10 cellular contexts compared by ENCODE assay signal in the genomic region with DNA sequence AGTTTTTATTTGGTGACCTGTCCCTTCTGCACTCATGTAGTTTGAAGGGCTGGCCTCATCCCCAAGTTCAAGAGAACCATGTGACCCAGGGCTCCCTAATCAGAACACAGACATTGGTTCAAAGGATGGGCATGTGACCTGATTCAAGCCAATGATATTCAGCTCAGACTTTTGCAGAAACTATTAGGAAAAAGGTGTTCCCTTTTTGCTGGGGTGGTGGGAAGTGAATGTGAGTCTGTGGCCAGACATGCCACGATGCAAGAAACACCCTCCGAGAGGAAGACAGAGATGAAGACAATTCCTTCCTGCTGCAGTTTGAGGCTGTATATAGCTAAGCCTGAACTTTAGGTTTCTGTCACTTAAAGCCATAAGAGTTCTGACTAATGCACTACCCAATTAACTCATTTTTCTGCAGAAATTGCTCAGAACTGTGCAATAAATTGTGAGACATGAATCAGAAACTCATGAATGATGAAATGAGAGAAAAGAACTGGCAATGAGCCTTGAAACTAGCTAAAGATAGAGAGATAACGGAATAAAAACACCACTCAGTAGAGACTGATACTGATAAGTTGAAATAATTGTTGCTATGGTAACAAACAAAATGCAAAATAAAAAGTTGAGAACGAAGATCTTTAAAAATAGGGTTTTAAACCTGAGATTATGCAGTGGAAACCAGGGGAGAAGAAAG. TPM values are rescaled to one million over a fixed set of nuclear protein-coding genes. Genes with fewer than 3 reads are reported as not detected.
DNase-seq lines count a peak whose midpoint lies in the region; ATAC-seq and TF ChIP-seq lines count a peak whose summit lies in the region.
"Had no signal": no experiment of that assay in that cellular context is flagged by ENCODE, and none has a peak within 500 bp of the region (broad histone marks: within the 10 kb centered on the region; RNA-seq: fewer than 3 reads in every experiment).

No MANE protein-coding gene starts in this region.

- no peaks in the 10 kb centered on the region for H4K20me1 ChIP-seq in Karpas-422 (ENCODE audit: insufficient read depth, low read depth, low read length)

- H4K8ac ChIP-seq in mesendoderm (ENCODE audit: low read depth, low read length): no peak overlapping the region

- peaks cover 7% of the 10 kb centered on the region for H3K27me3 Mint-ChIP-seq in CD4-positive, CD25-positive, alpha-beta regulatory T cell
- no peaks in the 10 kb centered on the region for H3K27me3 Mint-ChIP-seq in glutamatergic neuron (ENCODE audit: unreplicated experiment)

- no peak overlapping the region for H3K9ac ChIP-seq in Karpas-422 (ENCODE audit: low read length)
- no peak overlapping the region for H3K9ac ChIP-seq in mesendoderm (ENCODE audit: low read length)

- no peak overlapping the region for H2AFZ ChIP-seq in Karpas-422 (ENCODE audit: low read length)

- H3K4me3 ChIP-seq in CD4-positive, CD25-positive, alpha-beta regulatory T cell (ENCODE audit: low read depth, low read length): peak overlapping the region; percentile 45
- no peak overlapping the region for H3K4me3 ChIP-seq in Karpas-422 (ENCODE audit: low read length)
- no peak overlapping the region for H3K4me3 ChIP-seq in mesendoderm (ENCODE audit: low read length)
- H3K4me3 ChIP-seq: left ventricle myocardium inferior had no signal

- peak overlapping the region; percentile 12 to 69 (median 48) for H3K4me3 Mint-ChIP-seq in CD4-positive, CD25-positive, alpha-beta regulatory T cell
- no peak overlapping the region for H3K4me3 Mint-ChIP-seq in glutamatergic neuron (ENCODE audit: unreplicated experiment)

- no peaks in the 10 kb centered on the region for H3K36me3 ChIP-seq in CD4-positive, CD25-positive, alpha-beta regulatory T cell (ENCODE audit: control insufficient read depth, insufficient read depth, low read length)
- H3K36me3 ChIP-seq in Karpas-422 (ENCODE audit: insufficient read depth, low read length) (no peaks in the 10 kb centered on the region), mesendoderm (ENCODE audit: control insufficient read depth, insufficient read depth, low read length) (no peaks in the 10 kb centered on the region)
- H3K36me3 ChIP-seq: left ventricle myocardium inferior had no signal

- ATAC-seq in CD4-positive, CD25-positive, alpha-beta regulatory T cell (ENCODE audit: low read depth in 2 of 2): peak; percentile 52 to 72
- no peak for ATAC-seq in GM21723 (IDR thresholded peaks at IDR 0.05; ENCODE audit: unreplicated experiment)
- ATAC-seq in GM18909 (IDR thresholded peaks at IDR 0.05; ENCODE audit: poor library complexity, unreplicated experiment): no peak

- H3K9me3 ChIP-seq in CD4-positive, CD25-positive, alpha-beta regulatory T cell (ENCODE audit: control insufficient read depth in 2 of 2, low read length in 2 of 2): no peaks in the 10 kb centered on the region
- no peaks in the 10 kb centered on the region for H3K9me3 ChIP-seq in Karpas-422 (ENCODE audit: low read length)
- H3K9me3 ChIP-seq: left ventricle myocardium inferior had no signal

- H3K18ac ChIP-seq in mesendoderm (ENCODE audit: low read length): no peak overlapping the region

- no peak overlapping the region for H2BK120ac ChIP-seq in mesendoderm (ENCODE audit: low read depth, low read length)

- peak in 2 of 3 donors; percentile 20 to 39 for DNase-seq in CD4-positive, CD25-positive, alpha-beta regulatory T cell
- DNase-seq in Karpas-422 (peak; percentile 50), mesendoderm (peak; percentile 17), medulla oblongata (ENCODE audit: extremely low spot score) (no peak), glutamatergic neuron (no peak)
- DNase-seq in activated T-helper 9 cell treated with anti-CD3 and anti-CD28 coated beads, Interleukin-2, amount 50 U/mL, for 16 hours (ENCODE audit: low read depth): peak; percentile 4
- DNase-seq: left ventricle myocardium inferior, NCI-H1694 treated with DMSO at 0.1 percent for 48 hours had no signal

- peaks cover 9 to 20% (median 14%) of the 10 kb centered on the region in 4 donors for H3K4me1 Mint-ChIP-seq in CD4-positive, CD25-positive, alpha-beta regulatory T cell
- H3K4me1 Mint-ChIP-seq in glutamatergic neuron (ENCODE audit: low read depth, unreplicated experiment): no peaks in the 10 kb centered on the region

- H4K5ac ChIP-seq in mesendoderm (ENCODE audit: low read length): no peak overlapping the region

- no peak overlapping the region for H3K56ac ChIP-seq in mesendoderm (ENCODE audit: low read length)

- no peak overlapping the region for H3K23ac ChIP-seq in mesendoderm (ENCODE audit: low read length)

- H3K27me3 ChIP-seq in CD4-positive, CD25-positive, alpha-beta regulatory T cell (ENCODE audit: control insufficient read depth, insufficient read depth, low read length): no peaks in the 10 kb centered on the region
- H3K27me3 ChIP-seq in Karpas-422 (ENCODE audit: low read length) (no peaks in the 10 kb centered on the region), mesendoderm (ENCODE audit: insufficient read depth, low read length, poor library complexity) (no peaks in the 10 kb centered on the region)

- H3K4me1 ChIP-seq in CD4-positive, CD25-positive, alpha-beta regulatory T cell (ENCODE audit: control insufficient read depth, insufficient read depth, low read length, poor library complexity, severe bottlenecking): peaks cover 10% of the 10 kb centered on the region
- peaks cover 7% of the 10 kb centered on the region for H3K4me1 ChIP-seq in Karpas-422 (ENCODE audit: low read length)
- H3K4me1 ChIP-seq in mesendoderm (ENCODE audit: control insufficient read depth, low read depth, low read length): no peaks in the 10 kb centered on the region
- H3K4me1 ChIP-seq: left ventricle myocardium inferior had no signal

- H2AK5ac ChIP-seq in mesendoderm (ENCODE audit: low read length): no peak overlapping the region

- peak overlapping the region; percentile 14 to 87 (median 42) for H3K27ac Mint-ChIP-seq in CD4-positive, CD25-positive, alpha-beta regulatory T cell
- H3K27ac Mint-ChIP-seq in glutamatergic neuron (ENCODE audit: unreplicated experiment): no peak overlapping the region

- no peak for TF ChIP-seq CTCF in glutamatergic neuron (IDR thresholded peaks at IDR 0.05; ENCODE audit: partially characterized antibody, unreplicated experiment)

- H2BK5ac ChIP-seq in mesendoderm (ENCODE audit: low read length): no peak overlapping the region

- no peaks in the 10 kb centered on the region for H3K9me3 Mint-ChIP-seq in CD4-positive, CD25-positive, alpha-beta regulatory T cell
- peaks cover 4% of the 10 kb centered on the region for H3K9me3 Mint-ChIP-seq in glutamatergic neuron (ENCODE audit: unreplicated experiment)

- no peak overlapping the region for H3K4ac ChIP-seq in mesendoderm (ENCODE audit: low read depth, low read length)

- H2BK15ac ChIP-seq in mesendoderm (replicated peaks; ENCODE audit: low read depth): no peak overlapping the region

- H3K79me1 ChIP-seq in mesendoderm (ENCODE audit: low read length): no peaks in the 10 kb centered on the region

- peaks cover 4% of the 10 kb centered on the region for H3K36me3 Mint-ChIP-seq in CD4-positive, CD25-positive, alpha-beta regulatory T cell
- no peaks in the 10 kb centered on the region for H3K36me3 Mint-ChIP-seq in glutamatergic neuron (ENCODE audit: unreplicated experiment)

- peak overlapping the region; percentile 61 for H3K27ac ChIP-seq in CD4-positive, CD25-positive, alpha-beta regulatory T cell (ENCODE audit: insufficient read depth, low read length, poor library complexity, severe bottlenecking)
- H3K27ac ChIP-seq in Karpas-422 (ENCODE audit: low read length) (no peak overlapping the region), mesendoderm (ENCODE audit: low read depth, low read length) (no peak overlapping the region)
- H3K27ac ChIP-seq: left ventricle myocardium inferior had no signal

- no peaks in the 10 kb centered on the region for H3K9me2 ChIP-seq in Karpas-422 (replicated peaks; ENCODE audit: insufficient read depth, low read length)

- WGBS in mesendoderm (ENCODE audit: extremely low coverage, insufficient coverage, low lambda C conversion rate): no CpG with 5 or more reads among the region's 4 CpGs

- H3K4me2 ChIP-seq in Karpas-422 (ENCODE audit: low read depth, low read length, poor library complexity, severe bottlenecking) (no peak overlapping the region), mesendoderm (ENCODE audit: low read length) (no peak overlapping the region)

- H3K79me2 ChIP-seq in Karpas-422 (ENCODE audit: low read length) (no peaks in the 10 kb centered on the region), mesendoderm (ENCODE audit: control insufficient read depth, insufficient read depth, low read length) (no peaks in the 10 kb centered on the region)

RNA-seq across cellular contexts. Expression of a gene that starts 9.2 kb away (rescaled TPM):
- total RNA-seq in CD4-positive, CD25-positive, alpha-beta regulatory T cell: 88.0 TPM
- polyA plus RNA-seq in CD4-positive, CD25-positive, alpha-beta regulatory T cell: 10 to 100 TPM; 46.5 to 81.3 (median 64.7) TPM
- total RNA-seq in Karpas-422 (2014; rRNA removed; shearing (Covaris generic); ENCODE audit: low replicate concordance): 38.9 and 53.6 TPM in 2 replicates
- polyA plus RNA-seq in mesendoderm (2013, experiment 1 of 2): 35.4 TPM
- 37.6 TPM for polyA plus RNA-seq in mesendoderm (2013, experiment 2 of 2)
- total RNA-seq in glutamatergic neuron (ENCODE audit: unreplicated experiment): 148 TPM

Comparison
In these comparisons a context has a peak if more than half of its experiments do, and no peak if none do; other contexts are left out.
1. ATAC-seq: peak in CD4-positive, CD25-positive, alpha-beta regulatory T cell (2 of 2); none in GM21723 (single experiment) and GM18909 (single experiment).
2. DNase-seq: peak in CD4-positive, CD25-positive, alpha-beta regulatory T cell (2 of 3), Karpas-422 (single experiment), activated T-helper 9 cell treated with anti-CD3 and anti-CD28 coated beads, Interleukin-2, amount 50 U/mL, for 16 hours (single experiment) and mesendoderm (single experiment); none in medulla oblongata (single experiment) and glutamatergic neuron (single experiment).